In genomic region chr12:48216785-48217184, GRCh38 we compare ENCODE assay signal across 1 cellular context.
TF ChIP-seq lines count a peak whose summit lies in the region.

No MANE protein-coding gene starts in this region.

TF ChIP-seq in K562, 482 proteins besides CTCF, POLR2A, EP300 and RAD21:
- TF ChIP-seq CEBPB (tag; IDR thresholded peaks at IDR 0.05) (peak; percentile 52), RNF2 (IDR thresholded peaks at IDR 0.05) (no peak), CEBPG (CRISPR knock-in tag; IDR thresholded peaks at IDR 0.05) (no peak), CEBPG (tag; conservative IDR thresholded peaks at IDR 0.05 in 1 of 2, IDR thresholded peaks at IDR 0.05 in 1 of 2) (peak; percentile 25 to 35; a peak in 1 of 4 replicates)
